ENCODE assay signal across 1 cellular context in genomic region chr4:169707958-169708643, GRCh38.
TF ChIP-seq lines count a peak whose summit lies in the region.

No MANE protein-coding gene starts in this region.

TF ChIP-seq in IMR-90, 13 proteins besides CTCF, POLR2A, EP300 and RAD21:
- TF ChIP-seq RFX5 (IDR thresholded peaks at IDR 0.05; ENCODE audit: low read depth, low read length), result no peak
- TF ChIP-seq RCOR1 (IDR thresholded peaks at IDR 0.05; ENCODE audit: insufficient replicate concordance, low read length), result no peak
- no peak for TF ChIP-seq MAZ (IDR thresholded peaks at IDR 0.05; ENCODE audit: borderline replicate concordance, low read depth, low read length)
- TF ChIP-seq MXI1 (IDR thresholded peaks at IDR 0.05; ENCODE audit: borderline replicate concordance, low read depth, low read length), result no peak
- TF ChIP-seq FOS (IDR thresholded peaks at IDR 0.05; ENCODE audit: low read depth, low read length), result no peak
- TF ChIP-seq SMC3 (IDR thresholded peaks at IDR 0.05; ENCODE audit: low read depth, low read length), result no peak
- no peak for TF ChIP-seq NFE2L2 (IDR thresholded peaks at IDR 0.05; ENCODE audit: low read depth, low read length)
- TF ChIP-seq MAFK (IDR thresholded peaks at IDR 0.05; ENCODE audit: low read depth, low read length), result no peak
- TF ChIP-seq USF2 (IDR thresholded peaks at IDR 0.05; ENCODE audit: low read depth, low read length), result no peak
- TF ChIP-seq ELK1 (IDR thresholded peaks at IDR 0.05; ENCODE audit: borderline replicate concordance, low read depth, low read length), result no peak
